ENCODE assay signal across 9 cellular contexts in the genomic region with DNA sequence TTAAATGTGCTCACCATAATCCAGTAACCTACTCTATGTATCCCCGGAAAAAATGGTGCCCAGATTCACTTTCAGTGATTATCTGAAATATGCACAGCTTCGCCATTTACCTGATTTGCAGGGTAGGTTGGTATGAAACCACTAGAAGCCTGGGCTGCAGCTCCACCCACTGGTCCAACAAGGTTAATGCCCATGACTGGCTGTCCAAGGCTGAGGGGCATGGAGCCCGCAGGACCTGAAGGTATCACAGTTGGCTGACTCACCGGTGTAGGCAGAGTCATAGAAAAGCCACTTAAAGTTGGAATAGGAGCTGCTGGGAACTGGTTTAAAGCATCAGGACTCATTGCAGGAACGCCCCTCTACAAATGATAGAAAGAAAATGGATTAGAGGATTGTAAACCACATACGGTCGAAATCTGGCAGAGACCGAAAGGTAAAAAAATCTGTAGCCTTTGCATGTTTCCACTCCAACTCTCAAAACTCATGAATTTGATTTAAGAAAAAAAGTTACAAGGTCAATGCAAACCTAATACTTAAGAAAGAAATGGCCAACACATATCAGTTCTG. TPM values are rescaled to one million over a fixed set of nuclear protein-coding genes. Genes with fewer than 3 reads are reported as not detected.
A peak's percentile ranks its signal among the peaks of the same experiment; 100 is the strongest.
DNase-seq lines count a peak whose midpoint lies in the region; ATAC-seq and TF ChIP-seq lines count a peak whose summit lies in the region.
"Had no signal": no experiment of that assay in that cellular context is flagged by ENCODE, and none has a peak within 500 bp of the region (broad histone marks: within the 10 kb centered on the region; RNA-seq: fewer than 3 reads in every experiment).

No MANE protein-coding gene starts in this region.

- CTCF ChIA-PET in activated CD4-positive, alpha-beta T cell treated with anti-CD3 and anti-CD28 coated beads for 36 hours (lab: Charles Lee): interaction anchor here (0.5 to 1.7 kb wide), 5 partner anchors 9 to 200 kb away, joined by 3 to 5 read pairs (median 3); no protein-coding TSS in a partner anchor
- CTCF ChIA-PET in activated CD8-positive, alpha-beta T cell treated with anti-CD3 and anti-CD28 coated beads for 36 hours (lab: Charles Lee): interaction anchor here (0.9 to 1.8 kb wide), 10 partner anchors 9 to 221 kb away, joined by 3 to 11 read pairs (median 4); no protein-coding TSS in a partner anchor

- no peaks in the 10 kb centered on the region for H3K4me1 Mint-ChIP-seq in activated CD4-positive, alpha-beta T cell treated with anti-CD3 and anti-CD28 coated beads for 36 hours
- H3K4me1 Mint-ChIP-seq in activated CD8-positive, alpha-beta T cell treated with anti-CD3 and anti-CD28 coated beads for 36 hours (ENCODE audit: low read depth): peaks cover 11% of the 10 kb centered on the region

- intact Hi-C loops in activated CD4-positive, alpha-beta T cell treated with anti-CD3 and anti-CD28 coated beads for 36 hours (cut with DNase I, micrococcal nuclease): no loop called here
- intact Hi-C loops in activated CD8-positive, alpha-beta T cell treated with anti-CD3 and anti-CD28 coated beads for 36 hours (cut with micrococcal nuclease): no loop called here
- intact Hi-C loops in posterior cingulate gyrus (cut with DNase I): no loop called here

- ATAC-seq in activated CD4-positive, alpha-beta T cell treated with anti-CD3 and anti-CD28 coated beads for 36 hours: peak; percentile 76
- peak; percentile 90 for ATAC-seq in activated CD8-positive, alpha-beta T cell treated with anti-CD3 and anti-CD28 coated beads for 36 hours
- ATAC-seq in GM21360 (IDR thresholded peaks at IDR 0.05; ENCODE audit: unreplicated experiment): no peak

- POLR2A ChIA-PET in activated CD4-positive, alpha-beta T cell treated with anti-CD3 and anti-CD28 coated beads for 36 hours (lab: Charles Lee): no interaction called here
- POLR2A ChIA-PET in activated CD8-positive, alpha-beta T cell treated with anti-CD3 and anti-CD28 coated beads for 36 hours (lab: Charles Lee): no interaction called here

- DNase-seq in activated CD4-positive, alpha-beta T cell treated with anti-CD3 and anti-CD28 coated beads for 36 hours: peak; percentile 61
- no peak for DNase-seq in activated CD4-positive, alpha-beta T cell treated with anti-CD3 and anti-CD28 coated beads for 1 hour
- peak; percentile 9 for DNase-seq in NCI-H146 treated with DMSO at 0.1 percent for 48 hours (lab: John Stamatoyannopoulos, UW; ENCODE audit: unreplicated experiment)
- peak; percentile 63 for DNase-seq in activated CD8-positive, alpha-beta T cell treated with anti-CD3 and anti-CD28 coated beads for 36 hours
- peak; percentile 27 for DNase-seq in fibroblast of the aortic adventitia (ENCODE audit: low read depth)
- peak in 7 of 10 donors; percentile 17 to 85 (median 43) for DNase-seq in posterior cingulate gyrus
- DNase-seq in inferior parietal cortex (ENCODE audit: extremely low spot score): no peak

- TF ChIP-seq CTCF in activated CD8-positive, alpha-beta T cell treated with anti-CD3 and anti-CD28 coated beads for 36 hours (IDR thresholded peaks at IDR 0.05): peak; percentile 40
- TF ChIP-seq CTCF in fibroblast of the aortic adventitia (IDR thresholded peaks at IDR 0.05; ENCODE audit: insufficient read depth, low read length): peak; percentile 50

- H3K27ac Mint-ChIP-seq in activated CD4-positive, alpha-beta T cell treated with anti-CD3 and anti-CD28 coated beads for 36 hours: no peak overlapping the region
- no peak overlapping the region for H3K27ac Mint-ChIP-seq in activated CD8-positive, alpha-beta T cell treated with anti-CD3 and anti-CD28 coated beads for 36 hours

- H3K36me3 Mint-ChIP-seq in activated CD4-positive, alpha-beta T cell treated with anti-CD3 and anti-CD28 coated beads for 36 hours (ENCODE audit: low read depth): peaks cover 51% of the 10 kb centered on the region
- peaks cover 43% of the 10 kb centered on the region for H3K36me3 Mint-ChIP-seq in activated CD8-positive, alpha-beta T cell treated with anti-CD3 and anti-CD28 coated beads for 36 hours (ENCODE audit: low read depth)

- no peak overlapping the region for H3K4me3 ChIP-seq in fibroblast of the aortic adventitia (ENCODE audit: low read depth, low read length)
- H3K4me3 ChIP-seq: thoracic aorta had no signal

- H3K4me3 Mint-ChIP-seq in activated CD4-positive, alpha-beta T cell treated with anti-CD3 and anti-CD28 coated beads for 36 hours: no peak overlapping the region
- H3K4me3 Mint-ChIP-seq in activated CD8-positive, alpha-beta T cell treated with anti-CD3 and anti-CD28 coated beads for 36 hours: no peak overlapping the region

- no peaks in the 10 kb centered on the region for H3K9me3 Mint-ChIP-seq in activated CD4-positive, alpha-beta T cell treated with anti-CD3 and anti-CD28 coated beads for 36 hours (ENCODE audit: low read depth)
- H3K9me3 Mint-ChIP-seq in activated CD8-positive, alpha-beta T cell treated with anti-CD3 and anti-CD28 coated beads for 36 hours: peaks cover 2% of the 10 kb centered on the region

- H3K27me3 Mint-ChIP-seq in activated CD4-positive, alpha-beta T cell treated with anti-CD3 and anti-CD28 coated beads for 36 hours: no peaks in the 10 kb centered on the region
- H3K27me3 Mint-ChIP-seq in activated CD8-positive, alpha-beta T cell treated with anti-CD3 and anti-CD28 coated beads for 36 hours: no peaks in the 10 kb centered on the region

RNA-seq across cellular contexts. Expression of a gene that starts 38.6 kb away (rescaled TPM):
- 10 to 100 TPM; 39.0 to 46.7 TPM for total RNA-seq in activated CD4-positive, alpha-beta T cell treated with anti-CD3 and anti-CD28 coated beads for 36 hours
- total RNA-seq in activated CD8-positive, alpha-beta T cell treated with anti-CD3 and anti-CD28 coated beads for 36 hours: 10 to 100 TPM; 35.4 to 43.1 TPM
- 22.5 and 37.7 TPM in 2 replicates for total RNA-seq in fibroblast of the aortic adventitia (ENCODE audit: low replicate concordance)

Comparison
In these comparisons a context has a peak if more than half of its experiments do, and no peak if none do; other contexts are left out.
1. DNase-seq: peak in activated CD4-positive, alpha-beta T cell treated with anti-CD3 and anti-CD28 coated beads for 36 hours (single experiment), NCI-H146 treated with DMSO at 0.1 percent for 48 hours (single experiment), activated CD8-positive, alpha-beta T cell treated with anti-CD3 and anti-CD28 coated beads for 36 hours (single experiment), fibroblast of the aortic adventitia (single experiment) and posterior cingulate gyrus (7 of 10); none in activated CD4-positive, alpha-beta T cell treated with anti-CD3 and anti-CD28 coated beads for 1 hour (single experiment) and inferior parietal cortex (single experiment).